Comparison of ENCODE assay signal across 22 cellular contexts in genomic region chr12:84760091-84760490, GRCh38.
"Had no signal": no experiment of that assay in that cellular context is flagged by ENCODE, and none has a peak within 500 bp of the region (broad histone marks: within the 10 kb centered on the region; RNA-seq: fewer than 3 reads in every experiment).

No MANE protein-coding gene starts in this region.

- DNase-seq: effector memory CD4-positive, alpha-beta T cell; glutamatergic neuron; heart right ventricle; hippocampal formation; left cardiac atrium; left lung; mesenchymal stem cell; naive thymus-derived CD8-positive, alpha-beta T cell; nephron progenitor cell; nucleus accumbens; stimulated activated CD4-positive, alpha-beta T cell treated with anti-CD3 and anti-CD28 coated beads, Interleukin-2, amount 100 ng/mL, for 24 hours; stimulated activated CD4-positive, alpha-beta T cell treated with anti-CD3 and anti-CD28 coated beads, Interleukin-4, amount 100 ng/mL, for 24 hours; stimulated activated naive CD4-positive, alpha-beta T cell treated with Interleukin-2 at 50 U/mL for 16 hours; stomach; thyroid gland; trophoblast cell had no signal

- H3K27ac ChIP-seq: esophagus muscularis mucosa, heart right ventricle, left lung, prostate gland, right atrium auricular region, stomach, thyroid gland, vagina had no signal

- H3K27me3 ChIP-seq: esophagus muscularis mucosa, heart right ventricle, left lung, right atrium auricular region, stomach, thyroid gland, vagina had no signal

- ATAC-seq: heart right ventricle; left cardiac atrium; left lung; naive thymus-derived CD8-positive, alpha-beta T cell; sciatic nerve; stimulated activated effector memory CD8-positive, alpha-beta T cell treated with anti-CD3 and anti-CD28 coated beads, Interleukin-12 subunit alpha, Interleukin-12 subunit beta, amount 100 ng/mL, for 72 hours had no signal

- H3K9me3 ChIP-seq: esophagus muscularis mucosa, heart right ventricle, left lung, prostate gland, right atrium auricular region, thyroid gland, vagina had no signal

- H3K36me3 ChIP-seq: esophagus muscularis mucosa, heart right ventricle, left lung, prostate gland, right atrium auricular region, stomach, thyroid gland, vagina had no signal

- H3K4me3 ChIP-seq: esophagus muscularis mucosa, heart right ventricle, left lung, prostate gland, right atrium auricular region, stomach, thyroid gland, vagina had no signal

- H3K4me1 ChIP-seq: esophagus muscularis mucosa, heart right ventricle, left lung, prostate gland, right atrium auricular region, stomach, thyroid gland, vagina had no signal
